17 cellular contexts compared by ENCODE assay signal in the genomic region with DNA sequence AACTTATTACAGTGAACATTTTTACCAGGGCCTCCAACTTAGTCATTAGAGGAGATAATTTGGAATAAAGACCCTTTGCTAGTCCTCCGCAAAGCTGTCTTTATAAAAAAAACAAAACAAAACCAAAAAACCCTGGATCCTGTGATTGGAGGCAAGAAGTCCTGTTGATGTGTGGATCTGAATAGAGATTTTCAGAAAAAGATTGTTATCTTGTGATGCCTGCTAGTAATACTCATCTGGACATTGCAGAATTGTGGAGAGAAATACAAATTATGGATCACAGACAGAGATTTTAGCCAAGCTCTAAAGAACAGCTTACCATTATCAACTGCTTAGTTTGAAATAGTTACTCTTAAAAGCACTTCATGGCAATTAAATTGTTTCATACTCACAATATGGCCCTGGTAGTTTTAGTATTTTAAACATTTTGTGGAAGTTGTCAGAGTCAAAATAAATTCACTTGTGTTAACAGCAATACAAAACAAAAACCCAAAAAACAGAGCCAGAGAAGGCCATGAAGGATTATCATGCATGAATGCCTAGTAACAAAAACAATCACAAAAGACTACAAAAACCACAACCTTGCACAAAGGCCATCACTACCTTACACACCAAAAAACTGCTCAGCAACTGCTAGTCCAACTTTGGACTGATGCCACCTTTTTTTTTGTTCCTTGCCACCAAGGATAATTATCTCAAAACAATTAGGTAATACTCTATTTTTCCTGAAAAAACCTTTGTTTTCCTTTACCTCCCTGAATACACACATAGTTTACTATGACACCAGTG.
DNase-seq lines count a peak whose midpoint lies in the region; ATAC-seq and TF ChIP-seq lines count a peak whose summit lies in the region.
"Had no signal": no experiment of that assay in that cellular context is flagged by ENCODE, and none has a peak within 500 bp of the region (broad histone marks: within the 10 kb centered on the region; RNA-seq: fewer than 3 reads in every experiment).

No MANE protein-coding gene starts in this region.

- no peak for ATAC-seq in body of pancreas
- ATAC-seq: A549, GM23338, PC-3 had no signal

- H3K9me3 ChIP-seq in neural progenitor cell (ENCODE audit: low read depth), result no peaks in the 10 kb centered on the region
- no peaks in the 10 kb centered on the region for H3K9me3 ChIP-seq in body of pancreas
- H3K9me3 ChIP-seq: A549 had no signal

- H2AFZ ChIP-seq in neural progenitor cell (replicated peaks), result no peak overlapping the region
- H2AFZ ChIP-seq: GM23338 had no signal

- H3K4me3 Mint-ChIP-seq in neural progenitor cell (no peak overlapping the region), progenitor cell of endocrine pancreas (ENCODE audit: low read depth) (no peak overlapping the region)
- H3K4me3 Mint-ChIP-seq: CD4-positive, CD25-positive, alpha-beta regulatory T cell; GM23338; IgD-negative memory B cell had no signal

- 88 to 97% methylated on average over 1 of the region's 1 CpG for WGBS in body of pancreas, 2 donors

- peaks cover 32% of the 10 kb centered on the region for H3K4me1 Mint-ChIP-seq in neural progenitor cell
- no peaks in the 10 kb centered on the region for H3K4me1 Mint-ChIP-seq in progenitor cell of endocrine pancreas (ENCODE audit: low read depth)
- H3K4me1 Mint-ChIP-seq: CD4-positive, CD25-positive, alpha-beta regulatory T cell; GM23338; IgD-negative memory B cell had no signal

- no peak overlapping the region for H3K9ac ChIP-seq in neural progenitor cell

- intact Hi-C loops in body of pancreas (cut with DNase I), result no loop called here

- no peaks in the 10 kb centered on the region for H3K79me2 ChIP-seq in neural progenitor cell (ENCODE audit: low read depth)

- DNase-seq in NCI-H748 (lab: John Stamatoyannopoulos, UW; ENCODE audit: unreplicated experiment), result peak; percentile 57
- no peak for DNase-seq in NCI-H748 treated with DMSO at 0.1 percent for 48 hours (lab: John Stamatoyannopoulos, UW)
- DNase-seq in M059J (ENCODE audit: low read depth), result peak; percentile 69
- peak; percentile 67 for DNase-seq in astrocyte of the hippocampus (ENCODE audit: low read depth, low spot score)
- peak; percentile 59 for DNase-seq in neural progenitor cell (ENCODE audit: low spot score)
- DNase-seq in activated T-cell treated with anti-CD3 and anti-CD28 coated beads for 4 hours, result no peak
- DNase-seq in body of pancreas, result no peak
- DNase-seq in progenitor cell of endocrine pancreas (ENCODE audit: low spot score, unreplicated experiment), result no peak
- DNase-seq: CD4-positive, CD25-positive, alpha-beta regulatory T cell; DND-41; GF-D8; NCI-H524; PC-3 had no signal

- H3F3A ChIP-seq in neural progenitor cell (ENCODE audit: low read depth), result no peaks in the 10 kb centered on the region

- H3K27me3 Mint-ChIP-seq in neural progenitor cell (ENCODE audit: insufficient read depth, low read depth) (peaks cover 2% of the 10 kb centered on the region), progenitor cell of endocrine pancreas (no peaks in the 10 kb centered on the region)
- H3K27me3 Mint-ChIP-seq: CD4-positive, CD25-positive, alpha-beta regulatory T cell; IgD-negative memory B cell had no signal

- no peaks in the 10 kb centered on the region for H4K20me1 ChIP-seq in neural progenitor cell (ENCODE audit: low read depth)

- H3K4me3 ChIP-seq in neural progenitor cell, result no peak overlapping the region
- H3K4me3 ChIP-seq in body of pancreas, result no peak overlapping the region
- H3K4me3 ChIP-seq: A549, GM23338, SK-N-MC had no signal

- no peak overlapping the region for H3K27ac ChIP-seq in neural progenitor cell
- no peak overlapping the region for H3K27ac ChIP-seq in body of pancreas
- H3K27ac ChIP-seq: A549, SK-N-MC had no signal

- H3K9me3 Mint-ChIP-seq in neural progenitor cell (peaks cover 4% of the 10 kb centered on the region), progenitor cell of endocrine pancreas (ENCODE audit: low read depth) (peaks cover 4% of the 10 kb centered on the region)
- H3K9me3 Mint-ChIP-seq: GM23338 had no signal

- H3K4me1 ChIP-seq in neural progenitor cell, result peaks cover 9% of the 10 kb centered on the region
- no peaks in the 10 kb centered on the region for H3K4me1 ChIP-seq in body of pancreas
- H3K4me1 ChIP-seq: A549 had no signal

- TF ChIP-seq CTCF in neural progenitor cell (IDR thresholded peaks at IDR 0.05) (no peak), body of pancreas (IDR thresholded peaks at IDR 0.05) (no peak), progenitor cell of endocrine pancreas (IDR thresholded peaks at IDR 0.05; ENCODE audit: unreplicated experiment) (no peak)

- no peak for TF ChIP-seq POLR2A in body of pancreas (IDR thresholded peaks at IDR 0.05)

- peak overlapping the region; percentile 8 for H3K4me2 ChIP-seq in neural progenitor cell
- H3K4me2 ChIP-seq: A549, GM23338 had no signal

- H3K36me3 Mint-ChIP-seq in neural progenitor cell, result no peaks in the 10 kb centered on the region
- no peaks in the 10 kb centered on the region for H3K36me3 Mint-ChIP-seq in progenitor cell of endocrine pancreas (ENCODE audit: insufficient read depth)
- H3K36me3 Mint-ChIP-seq: CD4-positive, CD25-positive, alpha-beta regulatory T cell; IgD-negative memory B cell had no signal

- H3K36me3 ChIP-seq in neural progenitor cell, result no peaks in the 10 kb centered on the region
- H3K36me3 ChIP-seq in body of pancreas (replicated peaks in 1 of 2; ENCODE audit: insufficient read depth in 1 of 2, low read depth in 2 of 2), result no peaks in the 10 kb centered on the region

- H3K27me3 ChIP-seq in neural progenitor cell, result no peaks in the 10 kb centered on the region
- no peaks in the 10 kb centered on the region for H3K27me3 ChIP-seq in body of pancreas

- H3K27ac Mint-ChIP-seq in neural progenitor cell (no peak overlapping the region), progenitor cell of endocrine pancreas (no peak overlapping the region)
- H3K27ac Mint-ChIP-seq: CD4-positive, CD25-positive, alpha-beta regulatory T cell; GM23338; IgD-negative memory B cell had no signal

Comparison
In these comparisons a context has a peak if more than half of its experiments do, and no peak if none do; other contexts are left out.
1. DNase-seq: peak in NCI-H748 (single experiment), M059J (single experiment), astrocyte of the hippocampus (single experiment) and neural progenitor cell (single experiment); none in NCI-H748 treated with DMSO at 0.1 percent for 48 hours (single experiment), activated T-cell treated with anti-CD3 and anti-CD28 coated beads for 4 hours (single experiment), body of pancreas (0 of 4) and progenitor cell of endocrine pancreas (single experiment).